Comparison of ENCODE assay signal across 8 cellular contexts in genomic region chr11:117020287-117020686, GRCh38.
DNase-seq lines count a peak whose midpoint lies in the region; ATAC-seq and TF ChIP-seq lines count a peak whose summit lies in the region.

No MANE protein-coding gene starts in this region.

- H3K27ac ChIP-seq in BLaER1 (no peak overlapping the region), OCI-LY7 (ENCODE audit: low read depth, low read length, poor library complexity, severe bottlenecking) (no peak overlapping the region), layer of hippocampus (ENCODE audit: low read depth, low read length) (peak overlapping the region; percentile 62)

- no peak overlapping the region for H2AFZ ChIP-seq in OCI-LY7 (ENCODE audit: low read length)

- POLR2A ChIA-PET in OCI-LY7 (lab: Charles Lee): interaction anchor here (0.6 to 1.5 kb wide), 9 partner anchors 9 to 69 kb away, joined by 3 to 6 read pairs (median 3); no protein-coding TSS in a partner anchor

- peaks cover 67% of the 10 kb centered on the region; the same call in 1 of the 2 replicates for H3K79me2 ChIP-seq in OCI-LY7 (ENCODE audit: insufficient read depth, low read depth, low read length)

- H3K36me3 ChIP-seq in BLaER1: peaks cover 7% of the 10 kb centered on the region
- H3K36me3 ChIP-seq in OCI-LY7 (ENCODE audit: insufficient read depth, low read length): no peaks in the 10 kb centered on the region; the same call in 1 of the 2 replicates

- ATAC-seq in GM18517 (IDR thresholded peaks at IDR 0.05; ENCODE audit: unreplicated experiment): peak; percentile 53

- no peak for TF ChIP-seq CTCF in OCI-LY7 (conservative IDR thresholded peaks at IDR 0.05; ENCODE audit: low read length)

- peaks cover 9% of the 10 kb centered on the region for H3K9me3 ChIP-seq in BLaER1
- no peaks in the 10 kb centered on the region for H3K9me3 ChIP-seq in OCI-LY7 (ENCODE audit: low read length)

- DNase-seq in OCI-LY7 (ENCODE audit: low spot score) (no peak), anterior cingulate cortex (lab: John Stamatoyannopoulos, UW) (no peak), EL (no peak), HPDE6-E6E7 (ENCODE audit: extremely low spot score) (no peak), NCI-H2029 treated with DMSO at 0.1 percent for 48 hours (lab: John Stamatoyannopoulos, UW) (no peak)

- H3K9ac ChIP-seq in BLaER1: no peak overlapping the region

- H4K20me1 ChIP-seq in BLaER1 (peaks cover 30% of the 10 kb centered on the region), OCI-LY7 (ENCODE audit: insufficient read depth, low read length) (peaks cover 10% of the 10 kb centered on the region; the same call in 1 of the 2 replicates)

- H3K9me2 ChIP-seq in OCI-LY7 (ENCODE audit: insufficient read depth, low read length): no peaks in the 10 kb centered on the region

- H3K4me1 ChIP-seq in BLaER1 (peaks cover 29% of the 10 kb centered on the region), OCI-LY7 (ENCODE audit: insufficient read depth, low read length, poor library complexity, severe bottlenecking) (peaks cover 40% of the 10 kb centered on the region)

- H3K4me2 ChIP-seq in BLaER1: 0 out of 2 replicates have a peak overlapping the region, but pooled peaks have one; percentile 6
- peak overlapping the region; percentile 6; the same call in 1 of the 2 replicates for H3K4me2 ChIP-seq in OCI-LY7 (ENCODE audit: low read length)

- no TSS peak for BruUV-seq in OCI-LY7 (replicated peaks; lab: Mats Ljungman, UMichigan)

- intact Hi-C loops in OCI-LY7 (cut with micrococcal nuclease; ENCODE audit: unreplicated experiment): no loop called here

- CTCF ChIA-PET in OCI-LY7 (lab: Charles Lee; ENCODE audit: unreplicated experiment): no interaction called here

- no peaks in the 10 kb centered on the region for H3K27me3 ChIP-seq in BLaER1
- H3K27me3 ChIP-seq in layer of hippocampus (ENCODE audit: control insufficient read depth, insufficient read depth, low read length): no peaks in the 10 kb centered on the region

- H3K4me3 ChIP-seq in BLaER1: no peak overlapping the region
- H3K4me3 ChIP-seq in OCI-LY7 (ENCODE audit: low read depth, low read length, poor library complexity, severe bottlenecking): no peak overlapping the region
